Comparison of ENCODE assay signal across 8 cellular contexts in genomic region chr21:41878831-41879189, GRCh38. TPM values are rescaled to one million over a fixed set of nuclear protein-coding genes. Genes with fewer than 3 reads are reported as not detected.
DNase-seq lines count a peak whose midpoint lies in the region; ATAC-seq, FAIRE-seq and TF ChIP-seq lines count a peak whose summit lies in the region.

No MANE protein-coding gene starts in this region.

- no peaks in the 10 kb centered on the region for H3K27me3 Mint-ChIP-seq in activated T-helper 17 cell treated with anti-CD3 and anti-CD28 coated beads, Interleukin-2, amount 50 U/mL, for 72 hours
- H3K27me3 Mint-ChIP-seq in neural progenitor cell (ENCODE audit: insufficient read depth, low read depth): peaks cover 7% of the 10 kb centered on the region

- H3K4me3 ChIP-seq in PC-9: peak overlapping the region; percentile 76; the same call in 1 of the 2 replicates
- H3K4me3 ChIP-seq in neural progenitor cell: peak overlapping the region; percentile 83
- H3K4me3 ChIP-seq in stomach smooth muscle (ENCODE audit: low read length in 2 of 2): peak overlapping the region; percentile 68 to 91

- FAIRE-seq in HTR-8/SVneo (lab: Jason Lieb, UNC): no peak

- H3K36me3 ChIP-seq in PC-9 (ENCODE audit: low read depth) (no peaks in the 10 kb centered on the region), neural progenitor cell (no peaks in the 10 kb centered on the region), stomach smooth muscle (ENCODE audit: control insufficient read depth in 2 of 2, insufficient read depth in 2 of 2, low read length in 2 of 2) (no peaks in the 10 kb centered on the region)

- peak overlapping the region; percentile 74 for H3K4me3 Mint-ChIP-seq in activated T-helper 17 cell treated with anti-CD3 and anti-CD28 coated beads, Interleukin-2, amount 50 U/mL, for 72 hours
- peak overlapping the region; percentile 57 for H3K4me3 Mint-ChIP-seq in neural progenitor cell

- H4K20me1 ChIP-seq in PC-9 (ENCODE audit: insufficient read depth): no peaks in the 10 kb centered on the region
- no peaks in the 10 kb centered on the region for H4K20me1 ChIP-seq in neural progenitor cell (ENCODE audit: low read depth)

- no peaks in the 10 kb centered on the region for H3F3A ChIP-seq in PC-9 (ENCODE audit: insufficient read depth, low read depth)
- no peaks in the 10 kb centered on the region for H3F3A ChIP-seq in neural progenitor cell (ENCODE audit: low read depth)

- no peaks in the 10 kb centered on the region for H3K9me3 Mint-ChIP-seq in activated T-helper 17 cell treated with anti-CD3 and anti-CD28 coated beads, Interleukin-2, amount 50 U/mL, for 72 hours
- H3K9me3 Mint-ChIP-seq in neural progenitor cell: no peaks in the 10 kb centered on the region

- H3K4me1 ChIP-seq in PC-9 (replicated peaks; ENCODE audit: insufficient read depth) (peaks cover 15% of the 10 kb centered on the region), neural progenitor cell (peaks cover 8% of the 10 kb centered on the region), stomach smooth muscle (ENCODE audit: control insufficient read depth, insufficient read depth, low read length) (peaks cover 14% of the 10 kb centered on the region)

- H3K79me2 ChIP-seq in PC-9 (ENCODE audit: low read depth) (peaks cover 19% of the 10 kb centered on the region), neural progenitor cell (ENCODE audit: low read depth) (peaks cover 25% of the 10 kb centered on the region)

- peaks cover 19% of the 10 kb centered on the region for H3K36me3 Mint-ChIP-seq in activated T-helper 17 cell treated with anti-CD3 and anti-CD28 coated beads, Interleukin-2, amount 50 U/mL, for 72 hours (ENCODE audit: low read depth)
- peaks cover 6% of the 10 kb centered on the region for H3K36me3 Mint-ChIP-seq in neural progenitor cell

- intact Hi-C loops in PC-9 (cut with micrococcal nuclease; ENCODE audit: unreplicated experiment): loop anchor here (5.0 kb wide), 1 partner anchor 238 kb away; no protein-coding TSS in a partner anchor

- H3K4me2 ChIP-seq in PC-9 (no peak overlapping the region), neural progenitor cell (peak overlapping the region; percentile 88)

- H3K9me2 ChIP-seq in PC-9 (ENCODE audit: insufficient read depth): no peaks in the 10 kb centered on the region

- H3K27ac Mint-ChIP-seq in activated T-helper 17 cell treated with anti-CD3 and anti-CD28 coated beads, Interleukin-2, amount 50 U/mL, for 72 hours: no peak overlapping the region
- H3K27ac Mint-ChIP-seq in neural progenitor cell: no peak overlapping the region

- no peak overlapping the region for H3K27ac ChIP-seq in PC-9
- no peak overlapping the region for H3K27ac ChIP-seq in neural progenitor cell
- no peak overlapping the region for H3K27ac ChIP-seq in stomach smooth muscle (ENCODE audit: low read length)

- H3K9me3 ChIP-seq in PC-9 (ENCODE audit: insufficient read depth, low read depth): no peaks in the 10 kb centered on the region
- no peaks in the 10 kb centered on the region for H3K9me3 ChIP-seq in neural progenitor cell (ENCODE audit: low read depth)
- H3K9me3 ChIP-seq in stomach smooth muscle (ENCODE audit: control insufficient read depth in 2 of 2, low read length in 2 of 2): no peaks in the 10 kb centered on the region

- peak; percentile 35 for ATAC-seq in GM19467 (IDR thresholded peaks at IDR 0.05; ENCODE audit: unreplicated experiment)
- peak; percentile 62 for ATAC-seq in activated T-helper 17 cell treated with anti-CD3 and anti-CD28 coated beads, Interleukin-2, amount 50 U/mL, for 72 hours (replicated peaks)

- peaks cover 17% of the 10 kb centered on the region for H3K4me1 Mint-ChIP-seq in activated T-helper 17 cell treated with anti-CD3 and anti-CD28 coated beads, Interleukin-2, amount 50 U/mL, for 72 hours
- H3K4me1 Mint-ChIP-seq in neural progenitor cell: peaks cover 23% of the 10 kb centered on the region

- H2AFZ ChIP-seq in PC-9 (no peak overlapping the region), neural progenitor cell (replicated peaks) (peak overlapping the region; percentile 79)

- TF ChIP-seq CTCF in PC-9 (conservative IDR thresholded peaks at IDR 0.05) (no peak), neural progenitor cell (IDR thresholded peaks at IDR 0.05) (no peak)

- no peak overlapping the region for H3K9ac ChIP-seq in neural progenitor cell
- peak overlapping the region in 1 of 2 donors; percentile 90 for H3K9ac ChIP-seq in stomach smooth muscle (ENCODE audit: low read length in 2 of 2)

- BruUV-seq in PC-9 (replicated peaks; lab: Mats Ljungman, UMichigan): no TSS peak

- POLR2A ChIA-PET in PC-9 (lab: Charles Lee; ENCODE audit: unreplicated experiment): no interaction called here

- DNase-seq in Caki2 (ENCODE audit: low read depth) (peak; percentile 20), HTR-8/SVneo (ENCODE audit: insufficient read length, low spot score) (peak; percentile 87), PC-9 (peak in 1 of 2 experiments; percentile 63), fibroblast of the conjunctiva (ENCODE audit: low read depth) (peak; percentile 32), neural progenitor cell (ENCODE audit: low spot score) (peak; percentile 91)

- CTCF ChIA-PET in PC-9 (lab: Charles Lee): no interaction called here

- no peaks in the 10 kb centered on the region for H3K27me3 ChIP-seq in PC-9 (ENCODE audit: insufficient read depth, low read depth)
- no peaks in the 10 kb centered on the region for H3K27me3 ChIP-seq in neural progenitor cell
- H3K27me3 ChIP-seq in stomach smooth muscle (ENCODE audit: control insufficient read depth in 1 of 2, insufficient read depth in 2 of 2, low read length in 2 of 2): no peaks in the 10 kb centered on the region

- in situ Hi-C loops in Caki2 (cut with HindIII; ENCODE audit: low pct_unique_long_range_greater_than_20kb, low sequenced_read_pairs): no loop called here

RNA-seq across cellular contexts. Expression of gene PRDM15, which starts 0.3 kb away (rescaled TPM):
- 2.0 and 3.1 TPM in 2 replicates for total RNA-seq in Caki2 (2014; rRNA removed; shearing (Covaris generic); ENCODE audit: low replicate concordance)
- 8.8 and 8.9 TPM in 2 replicates for total RNA-seq in PC-9 (2021)
- total RNA-seq in activated T-helper 17 cell treated with anti-CD3 and anti-CD28 coated beads, Interleukin-2, amount 50 U/mL, for 72 hours: 10 to 100 TPM; 17.1 to 17.6 TPM
- total RNA-seq in neural progenitor cell (ENCODE audit: low replicate concordance): 9.0 and 10.4 TPM in 2 replicates
